Comparison of ENCODE assay signal across 16 cellular contexts in the genomic region with DNA sequence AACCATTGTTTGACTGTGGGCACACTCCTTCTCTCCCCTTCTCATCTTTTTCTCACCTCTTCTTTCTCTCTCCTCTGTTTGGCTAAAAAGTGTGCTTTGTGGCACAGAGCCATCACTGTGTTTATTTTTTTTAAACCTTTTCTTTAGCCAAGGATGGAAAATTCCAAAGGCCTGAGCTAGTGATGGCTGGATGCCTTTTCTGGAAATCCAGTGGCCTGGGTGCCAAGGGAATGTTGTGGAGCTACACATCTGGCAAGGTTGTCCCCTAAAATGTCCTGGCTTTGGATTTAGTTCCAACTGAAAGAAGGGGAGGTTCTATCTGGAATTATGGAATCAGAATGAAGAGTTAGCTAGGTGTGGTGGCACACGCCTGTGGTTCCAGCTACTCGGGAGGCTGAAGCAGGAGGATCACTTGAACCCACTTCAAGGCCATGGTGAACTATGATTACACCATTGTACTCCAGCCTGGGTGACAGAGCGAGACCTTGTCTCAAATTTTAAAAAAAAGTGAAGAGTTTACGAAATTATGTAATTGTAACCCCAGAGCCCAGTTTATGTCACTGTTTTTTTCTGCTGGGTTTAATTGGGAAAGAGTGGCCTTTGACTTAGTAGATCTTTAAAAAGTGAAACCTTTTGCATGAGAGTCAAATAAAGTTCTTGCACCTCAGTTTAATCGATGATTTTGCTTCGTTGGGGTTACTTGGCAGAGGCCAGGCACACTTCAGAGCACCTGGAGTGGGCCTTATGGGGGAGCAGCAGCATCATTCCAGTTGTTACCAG. TPM values are rescaled to one million over a fixed set of nuclear protein-coding genes. Genes with fewer than 3 reads are reported as not detected.
DNase-seq lines count a peak whose midpoint lies in the region; ATAC-seq lines count a peak whose summit lies in the region.
"Had no signal": no experiment of that assay in that cellular context is flagged by ENCODE, and none has a peak within 500 bp of the region (broad histone marks: within the 10 kb centered on the region; RNA-seq: fewer than 3 reads in every experiment).

No MANE protein-coding gene starts in this region.

- intact Hi-C loops in right cardiac atrium (cut with DNase I) (no loop called here), Right ventricle myocardium inferior (cut with DNase I) (no loop called here), aorta (cut with DNase I) (no loop called here)

- H3K4me1 Mint-ChIP-seq in activated T-cell treated with anti-CD3 and anti-CD28 coated beads, Interleukin-2, amount 50 U/mL, for 24 hours (ENCODE audit: low read depth) = peaks cover 59% of the 10 kb centered on the region

- no peak overlapping the region for H3K27ac Mint-ChIP-seq in activated T-cell treated with anti-CD3 and anti-CD28 coated beads, Interleukin-2, amount 50 U/mL, for 24 hours
- H3K27ac Mint-ChIP-seq: stimulated activated naive CD8-positive, alpha-beta T cell treated with anti-CD3 and anti-CD28 coated beads, Interleukin-15, amount 100 ng/mL, for 72 hours; WTC11 had no signal

- peaks cover 3% of the 10 kb centered on the region for H3K27me3 Mint-ChIP-seq in activated T-cell treated with anti-CD3 and anti-CD28 coated beads, Interleukin-2, amount 50 U/mL, for 24 hours
- H3K27me3 Mint-ChIP-seq: stimulated activated naive CD8-positive, alpha-beta T cell treated with anti-CD3 and anti-CD28 coated beads, Interleukin-15, amount 100 ng/mL, for 72 hours had no signal

- 87% methylated on average over 6 of the region's 6 CpGs for WGBS in right cardiac atrium
- WGBS in aorta, 2 donors = 46 to 50% methylated on average over 6 of the region's 6 CpGs

- H3K27me3 ChIP-seq in right cardiac atrium (ENCODE audit: control insufficient read depth, insufficient read depth) (no peaks in the 10 kb centered on the region), adipocyte (replicated peaks; ENCODE audit: control insufficient read depth, insufficient read depth, low read length) (peaks cover 4% of the 10 kb centered on the region), muscle layer of colon (ENCODE audit: control insufficient read depth in 1 of 2, insufficient read depth in 2 of 2, low read length in 2 of 2) (no peaks in the 10 kb centered on the region), aorta (ENCODE audit: control insufficient read depth in 1 of 2, insufficient read depth in 2 of 2, low read length in 1 of 2) (no peaks in the 10 kb centered on the region)
- H3K27me3 ChIP-seq: colonic mucosa had no signal

- peak overlapping the region; percentile 52 for H3K27ac ChIP-seq in right cardiac atrium (ENCODE audit: low read length)
- peak overlapping the region; percentile 39 for H3K27ac ChIP-seq in muscle layer of colon (ENCODE audit: low read depth, low read length)
- H3K27ac ChIP-seq in aorta (ENCODE audit: low read depth in 1 of 2, low read length in 2 of 2) = peak overlapping the region; percentile 44 to 89
- H3K27ac ChIP-seq: colonic mucosa, HL-60 had no signal

- DNase-seq in right cardiac atrium = no peak
- no peak for DNase-seq in Right ventricle myocardium inferior (ENCODE audit: missing footprints)
- no peak for DNase-seq in adipocyte (ENCODE audit: low read depth)
- no peak for DNase-seq in aorta
- no peak for DNase-seq in activated T-cell treated with anti-CD3 and anti-CD28 coated beads, Interleukin-2, amount 50 U/mL, for 24 hours
- DNase-seq: activated CD8-positive, alpha-beta memory T cell treated with anti-CD3 and anti-CD28 coated beads, Interleukin-2, amount 50 U/mL, for 4 hours; colonic mucosa; NCI-H187; NCI-H510A treated with DMSO at 0.1 percent for 48 hours; stimulated activated naive CD8-positive, alpha-beta T cell treated with anti-CD3 and anti-CD28 coated beads, Interleukin-15, amount 100 ng/mL, for 72 hours had no signal

- peak overlapping the region; percentile 63 for H3K9ac ChIP-seq in adipocyte (ENCODE audit: low read length)
- no peak overlapping the region for H3K9ac ChIP-seq in muscle layer of colon (ENCODE audit: low read length)

- H3K36me3 Mint-ChIP-seq in activated T-cell treated with anti-CD3 and anti-CD28 coated beads, Interleukin-2, amount 50 U/mL, for 24 hours (ENCODE audit: low read depth) = peaks cover 35% of the 10 kb centered on the region

- H3K9me3 ChIP-seq in right cardiac atrium (ENCODE audit: control insufficient read depth, low read length) (no peaks in the 10 kb centered on the region), adipocyte (ENCODE audit: control insufficient read depth, low read length) (peaks cover 7% of the 10 kb centered on the region), muscle layer of colon (ENCODE audit: low read length) (no peaks in the 10 kb centered on the region), aorta (ENCODE audit: control insufficient read depth, low read length) (no peaks in the 10 kb centered on the region)
- H3K9me3 ChIP-seq: colonic mucosa had no signal

- peaks cover 8% of the 10 kb centered on the region for H3K36me3 ChIP-seq in adipocyte (ENCODE audit: control insufficient read depth, insufficient read depth, low read length, severe bottlenecking)
- H3K36me3 ChIP-seq in muscle layer of colon (ENCODE audit: insufficient read depth, low read length) = no peaks in the 10 kb centered on the region
- no peaks in the 10 kb centered on the region for H3K36me3 ChIP-seq in aorta (ENCODE audit: control insufficient read depth in 1 of 2, insufficient read depth in 2 of 2, low read length in 1 of 2)
- H3K36me3 ChIP-seq: colonic mucosa had no signal

- H3K4me3 ChIP-seq in right cardiac atrium (ENCODE audit: low read length) = no peak overlapping the region
- H3K4me3 ChIP-seq in adipocyte (ENCODE audit: low read length) = peak overlapping the region; percentile 56
- no peak overlapping the region for H3K4me3 ChIP-seq in muscle layer of colon (ENCODE audit: low read depth in 1 of 2, low read length in 2 of 2)
- H3K4me3 ChIP-seq in aorta (ENCODE audit: low read length in 2 of 2) = no peak overlapping the region
- H3K4me3 ChIP-seq: colonic mucosa had no signal

- H3K9me3 Mint-ChIP-seq in activated T-cell treated with anti-CD3 and anti-CD28 coated beads, Interleukin-2, amount 50 U/mL, for 24 hours = peaks cover 5% of the 10 kb centered on the region
- H3K9me3 Mint-ChIP-seq: stimulated activated naive CD8-positive, alpha-beta T cell treated with anti-CD3 and anti-CD28 coated beads, Interleukin-15, amount 100 ng/mL, for 72 hours had no signal

- H3K4me1 ChIP-seq in right cardiac atrium (ENCODE audit: control insufficient read depth, insufficient read depth, low read length) = no peaks in the 10 kb centered on the region
- H3K4me1 ChIP-seq in adipocyte (ENCODE audit: control insufficient read depth, insufficient read depth, low read length) = peaks cover 34% of the 10 kb centered on the region
- H3K4me1 ChIP-seq in muscle layer of colon (ENCODE audit: insufficient read depth, low read length) = peaks cover 19% of the 10 kb centered on the region
- peaks cover 0 to 5% of the 10 kb centered on the region in 2 donors for H3K4me1 ChIP-seq in aorta (ENCODE audit: control insufficient read depth in 1 of 2, insufficient read depth in 2 of 2, low read length in 2 of 2)
- H3K4me1 ChIP-seq: colonic mucosa had no signal

- no peak overlapping the region for H3K4me3 Mint-ChIP-seq in activated T-cell treated with anti-CD3 and anti-CD28 coated beads, Interleukin-2, amount 50 U/mL, for 24 hours
- H3K4me3 Mint-ChIP-seq: stimulated activated naive CD8-positive, alpha-beta T cell treated with anti-CD3 and anti-CD28 coated beads, Interleukin-15, amount 100 ng/mL, for 72 hours; WTC11 had no signal

- ATAC-seq in right cardiac atrium = no peak
- no peak for ATAC-seq in Right ventricle myocardium inferior
- peak; percentile 51 for ATAC-seq in aorta (ENCODE audit: low FRiP score)
- ATAC-seq in HG02763 (IDR thresholded peaks at IDR 0.05; ENCODE audit: unreplicated experiment) = no peak
- no peak for ATAC-seq in GM21526 (IDR thresholded peaks at IDR 0.05; ENCODE audit: low FRiP score, unreplicated experiment)
- ATAC-seq: HCT116; stimulated activated naive CD8-positive, alpha-beta T cell treated with anti-CD3 and anti-CD28 coated beads, Interleukin-15, amount 100 ng/mL, for 72 hours; WTC11 had no signal

RNA-seq across cellular contexts. Expression of gene DOCK11, which starts 17.7 kb away (rescaled TPM):
- 1 to 10 TPM; 3.3 to 8.5 (median 6.2) TPM for total RNA-seq in right cardiac atrium
- 3.5 TPM for polyA plus RNA-seq in right cardiac atrium
- 6.9 TPM for total RNA-seq in Right ventricle myocardium inferior
- total RNA-seq in aorta = 10 to 100 TPM; 44.6 to 59.8 TPM
- 10 to 100 TPM; 15.7 to 34.0 TPM for polyA plus RNA-seq in aorta
